Comparison of ENCODE assay signal across 19 cellular contexts in the genomic region with DNA sequence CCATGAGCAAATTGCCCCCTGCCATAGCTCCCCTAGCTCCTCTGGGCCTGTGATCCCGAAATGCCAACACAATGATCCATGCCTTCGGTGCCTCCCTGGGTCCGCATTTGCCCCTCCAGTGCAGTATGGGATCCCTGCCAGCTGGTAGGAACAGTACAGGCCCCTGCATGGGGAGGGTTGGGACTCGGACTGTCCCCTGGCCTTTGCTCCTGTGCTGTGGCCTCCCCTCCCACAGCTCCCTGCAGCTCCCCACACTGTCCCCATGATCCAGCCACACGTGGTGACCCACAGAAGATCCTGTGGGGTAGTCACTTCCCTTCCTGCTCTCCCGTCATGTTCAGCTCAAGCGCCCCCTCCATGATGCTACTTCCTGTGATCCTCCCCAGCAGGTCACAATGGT.
DNase-seq lines count a peak whose midpoint lies in the region; ATAC-seq and TF ChIP-seq lines count a peak whose summit lies in the region.
"Had no signal": no experiment of that assay in that cellular context is flagged by ENCODE, and none has a peak within 500 bp of the region (broad histone marks: within the 10 kb centered on the region; RNA-seq: fewer than 3 reads in every experiment).

No MANE protein-coding gene starts in this region.

- CTCF ChIA-PET in GM10248 (lab: Yijun Ruan, JAX): interaction anchor here (2.5 kb wide), 1 partner anchor 8 kb away, joined by 8 read pairs; no protein-coding TSS in a partner anchor

- no peak overlapping the region for H3K27ac ChIP-seq in stomach
- H3K27ac ChIP-seq: gastrocnemius medialis, lower lobe of right lung, neutrophil, transverse colon had no signal

- H3K4me1 ChIP-seq in stomach: no peaks in the 10 kb centered on the region
- H3K4me1 ChIP-seq: gastrocnemius medialis, lower lobe of right lung, transverse colon had no signal

- no peak for TF ChIP-seq EP300 in stomach (IDR thresholded peaks at IDR 0.05)

- ATAC-seq in HG03521 (IDR thresholded peaks at IDR 0.05; ENCODE audit: unreplicated experiment): no peak
- ATAC-seq in GM19395 (IDR thresholded peaks at IDR 0.05; ENCODE audit: unreplicated experiment): no peak
- ATAC-seq: activated naive CD8-positive, alpha-beta T cell treated with anti-CD3 and anti-CD28 coated beads, Interleukin-2, amount 50 U/mL, for 24 hours; gastrocnemius medialis; lower lobe of right lung had no signal

- peak; percentile 58 for DNase-seq in activated effector memory CD4-positive, alpha-beta T cell treated with anti-CD3 and anti-CD28 coated beads, Interleukin-2, amount 50 U/mL, for 16 hours
- no peak for DNase-seq in activated effector memory CD4-positive, alpha-beta T cell treated with Interleukin-2 at 50 U/mL for 16 hours
- DNase-seq in GM10248 (ENCODE audit: extremely low spot score) (peak; percentile 24), ecto neural progenitor cell (ENCODE audit: low spot score) (peak; percentile 37), stomach (peak; percentile 21), AG08396 (ENCODE audit: low spot score) (no peak)
- DNase-seq: activated naive CD8-positive, alpha-beta T cell treated with anti-CD3 and anti-CD28 coated beads, Interleukin-2, amount 50 U/mL, for 24 hours; C1 segment of cervical spinal cord; effector memory CD4-positive, alpha-beta T cell; lower lobe of right lung; NCI-H1436; NCI-H510A; NK-92 treated with Interleukin-12 subunit alpha and Interleukin-12 subunit beta, amount 100 ng/mL, for 24 hours; stimulated activated CD4-positive, alpha-beta T cell treated with anti-CD3 and anti-CD28 coated beads, Interleukin-4, amount 100 ng/mL, for 24 hours; transverse colon had no signal

- TF ChIP-seq CTCF in GM10248 (IDR thresholded peaks at IDR 0.05; ENCODE audit: control extremely low read depth, extremely low read depth, low read depth, missing control alignments) (no peak), stomach (IDR thresholded peaks at IDR 0.05) (no peak)

- peaks cover 0 to 14% (median 0%) of the 10 kb centered on the region in 3 donors for H3K27me3 ChIP-seq in stomach
- H3K27me3 ChIP-seq: gastrocnemius medialis, neutrophil, transverse colon had no signal

- H3K9me3 ChIP-seq in stomach: no peaks in the 10 kb centered on the region
- H3K9me3 ChIP-seq: gastrocnemius medialis, lower lobe of right lung, neutrophil, transverse colon had no signal

- no peaks in the 10 kb centered on the region for H3K36me3 ChIP-seq in stomach
- H3K36me3 ChIP-seq: gastrocnemius medialis, lower lobe of right lung, neutrophil, transverse colon had no signal

- no peak for TF ChIP-seq POLR2A in stomach (IDR thresholded peaks at IDR 0.05)

- POLR2A ChIA-PET in GM10248 (lab: Yijun Ruan, JAX): no interaction called here

- no peak overlapping the region for H3K4me3 ChIP-seq in stomach
- H3K4me3 ChIP-seq: gastrocnemius medialis, lower lobe of right lung, transverse colon had no signal

- WGBS in stomach, 5 donors: 77 to 90% (median 84%) methylated on average over 3 to 7 of the region's 7 CpGs

- intact Hi-C loops in stomach (cut with DNase I; ENCODE audit: low total_unique reads): no loop called here

Comparison
In these comparisons a context has a peak if more than half of its experiments do, and no peak if none do; other contexts are left out.
1. DNase-seq: peak in activated effector memory CD4-positive, alpha-beta T cell treated with anti-CD3 and anti-CD28 coated beads, Interleukin-2, amount 50 U/mL, for 16 hours (single experiment), GM10248 (single experiment), ecto neural progenitor cell (single experiment) and stomach (single experiment); none in activated effector memory CD4-positive, alpha-beta T cell treated with Interleukin-2 at 50 U/mL for 16 hours (single experiment) and AG08396 (single experiment).